In genomic region chr19:50772408-50773311, GRCh38 we compare ENCODE assay signal across 1 cellular context.
A peak's percentile ranks its signal among the peaks of the same experiment; 100 is the strongest.
TF ChIP-seq lines count a peak whose summit lies in the region.

No MANE protein-coding gene starts in this region.

TF ChIP-seq in HepG2, 621 proteins besides CTCF, POLR2A, EP300 and RAD21:
- peak; percentile 95 for TF ChIP-seq THAP11 (CRISPR knock-in tag; IDR thresholded peaks at IDR 0.05)
- TF ChIP-seq MYPOP (CRISPR knock-in tag; IDR thresholded peaks at IDR 0.05): no peak
- TF ChIP-seq NFYB (CRISPR knock-in tag; IDR thresholded peaks at IDR 0.05): peak; percentile 84
- no peak for TF ChIP-seq ZNF225 (CRISPR knock-in tag; IDR thresholded peaks at IDR 0.05)
- no peak for TF ChIP-seq STAG1 (CRISPR knock-in tag; IDR thresholded peaks at IDR 0.05)
- TF ChIP-seq HNF4A (CRISPR knock-in tag; IDR thresholded peaks at IDR 0.05): no peak
- TF ChIP-seq ZNF382 (CRISPR knock-in tag; IDR thresholded peaks at IDR 0.05; ENCODE audit: borderline replicate concordance): no peak
- TF ChIP-seq KLF16 (CRISPR knock-in tag; IDR thresholded peaks at IDR 0.05): no peak
- TF ChIP-seq TGIF2 (CRISPR knock-in tag; IDR thresholded peaks at IDR 0.05): no peak
- no peak for TF ChIP-seq ZBTB33 (CRISPR knock-in tag; IDR thresholded peaks at IDR 0.05)
- no peak for TF ChIP-seq AHR (CRISPR knock-in tag; IDR thresholded peaks at IDR 0.05)
- no peak for TF ChIP-seq ZKSCAN1 (IDR thresholded peaks at IDR 0.05; ENCODE audit: low read length)
- peak; percentile 78 for TF ChIP-seq NFYC (CRISPR knock-in tag; IDR thresholded peaks at IDR 0.05)
- TF ChIP-seq ZNF253 (CRISPR knock-in tag; IDR thresholded peaks at IDR 0.05; ENCODE audit: borderline replicate concordance): no peak
- no peak for TF ChIP-seq KDM1A (CRISPR knock-in tag; IDR thresholded peaks at IDR 0.05)
- TF ChIP-seq POGZ (CRISPR knock-in tag; IDR thresholded peaks at IDR 0.05): no peak
- no peak for TF ChIP-seq ZNF354B (CRISPR knock-in tag; IDR thresholded peaks at IDR 0.05)
- TF ChIP-seq USF2 (IDR thresholded peaks at IDR 0.05; ENCODE audit: low read depth, low read length): no peak
- TF ChIP-seq USF2 (CRISPR knock-in tag; IDR thresholded peaks at IDR 0.05; ENCODE audit: borderline replicate concordance): peak; percentile 59; the same call in 1 of the 2 replicates
- TF ChIP-seq RBAK (CRISPR knock-in tag; IDR thresholded peaks at IDR 0.05): peak; percentile 59; the same call in 1 of the 2 replicates
- TF ChIP-seq ZNF326 (CRISPR knock-in tag; IDR thresholded peaks at IDR 0.05; ENCODE audit: borderline replicate concordance): no peak
- no peak for TF ChIP-seq DR1 (CRISPR knock-in tag; IDR thresholded peaks at IDR 0.05)
- TF ChIP-seq ARID5B (CRISPR knock-in tag; IDR thresholded peaks at IDR 0.05): no peak
- TF ChIP-seq ZNF703 (CRISPR knock-in tag; IDR thresholded peaks at IDR 0.05; ENCODE audit: borderline replicate concordance): no peak
- no peak for TF ChIP-seq TERF1 (CRISPR knock-in tag; IDR thresholded peaks at IDR 0.05)
- TF ChIP-seq HCFC1 (IDR thresholded peaks at IDR 0.05; ENCODE audit: low read depth, low read length): 0 out of 2 replicates have a peak, but pooled peaks have one; percentile 16
- no peak for TF ChIP-seq ZNF224 (CRISPR knock-in tag; IDR thresholded peaks at IDR 0.05)
- no peak for TF ChIP-seq ZNF18 (CRISPR knock-in tag; IDR thresholded peaks at IDR 0.05; ENCODE audit: insufficient replicate concordance)
- TF ChIP-seq IRF9 (CRISPR knock-in tag; IDR thresholded peaks at IDR 0.05; ENCODE audit: borderline replicate concordance): no peak
- TF ChIP-seq ZNF720 (CRISPR knock-in tag; IDR thresholded peaks at IDR 0.05): no peak
- TF ChIP-seq SOX5 (CRISPR knock-in tag; IDR thresholded peaks at IDR 0.05; ENCODE audit: borderline replicate concordance): no peak
- TF ChIP-seq FOXO1 (CRISPR knock-in tag; IDR thresholded peaks at IDR 0.05): no peak
- no peak for TF ChIP-seq ONECUT2 (CRISPR knock-in tag; IDR thresholded peaks at IDR 0.05)
- TF ChIP-seq ATF6 (CRISPR knock-in tag; conservative IDR thresholded peaks at IDR 0.05): no peak
- peak; percentile 83 for TF ChIP-seq ZNF143 (CRISPR knock-in tag; IDR thresholded peaks at IDR 0.05)
- no peak for TF ChIP-seq CERS6 (CRISPR knock-in tag; IDR thresholded peaks at IDR 0.05)
- TF ChIP-seq ZNF570 (CRISPR knock-in tag; IDR thresholded peaks at IDR 0.05; ENCODE audit: borderline replicate concordance): no peak
